ENCODE assay signal across 8 cellular contexts in the genomic region with DNA sequence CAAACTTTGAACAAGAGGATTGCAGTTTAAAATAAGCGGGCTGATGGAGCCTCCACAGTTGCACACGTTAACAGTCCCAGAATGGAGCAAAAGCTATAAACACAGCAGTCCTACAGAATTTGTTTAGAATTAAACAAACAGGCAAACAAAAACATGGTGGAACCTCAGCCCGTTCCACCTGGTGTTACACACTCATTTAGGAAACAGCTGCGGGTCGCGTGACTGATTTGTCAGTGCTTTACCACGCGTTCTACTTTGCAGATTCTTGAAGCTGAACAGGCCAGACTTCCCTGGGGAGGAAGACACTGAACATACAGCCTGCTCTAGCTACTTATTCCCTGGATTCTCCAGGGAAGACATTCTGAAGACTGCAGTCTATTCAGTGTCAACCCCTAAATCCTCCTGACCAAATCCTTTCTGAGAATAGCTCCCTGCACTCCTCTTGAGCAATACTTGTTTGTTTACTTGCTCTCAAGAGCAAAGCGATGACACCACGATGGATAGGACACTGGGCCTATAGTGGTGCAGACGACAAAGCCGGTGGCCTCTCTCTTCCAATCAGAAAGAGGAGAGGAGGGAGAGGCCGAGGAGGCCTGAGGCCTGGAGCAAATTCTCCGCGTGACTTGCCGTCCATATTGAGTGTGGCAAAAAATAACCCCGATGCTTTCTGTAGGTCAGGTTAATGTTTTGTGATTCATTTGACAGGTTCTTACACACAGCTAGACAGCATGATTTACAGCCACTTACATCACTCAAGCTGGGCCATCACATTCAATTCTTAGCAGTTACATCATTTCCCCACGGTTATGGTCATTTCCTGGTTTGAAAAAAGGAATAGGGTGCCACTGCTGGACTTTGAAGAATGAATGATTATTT. TPM values are rescaled to one million over a fixed set of nuclear protein-coding genes. Genes with fewer than 3 reads are reported as not detected.
DNase-seq lines count a peak whose midpoint lies in the region; ATAC-seq and TF ChIP-seq lines count a peak whose summit lies in the region.

No MANE protein-coding gene starts in this region.

- no peak overlapping the region for H3K4me3 ChIP-seq in astrocyte of the spinal cord (ENCODE audit: low read depth, low read length)

- ATAC-seq in GM18519 (IDR thresholded peaks at IDR 0.05; ENCODE audit: low FRiP score, unreplicated experiment) (peak; percentile 37), HG03045 (IDR thresholded peaks at IDR 0.05; ENCODE audit: unreplicated experiment) (peak; percentile 45)

- in situ Hi-C loops in astrocyte of the spinal cord (cut with HindIII; ENCODE audit: low sequenced_read_pairs) = no loop called here

- no peak for TF ChIP-seq CTCF in astrocyte of the spinal cord (IDR thresholded peaks at IDR 0.05; ENCODE audit: low read depth, low read length)

- DNase-seq in NCI-H2081 (lab: John Stamatoyannopoulos, UW) = peak; percentile 88 to 93
- DNase-seq in T1000 (lab: John Stamatoyannopoulos, UW) = peak; percentile 88
- DNase-seq in astrocyte of the spinal cord (ENCODE audit: low read depth, low spot score) = peak; percentile 98
- DNase-seq in hippocampal formation (lab: John Stamatoyannopoulos, UW) = peak; percentile 94 to 99
- DNase-seq in renal cortical epithelial cell (ENCODE audit: low read depth) = peak; percentile 100
- no peak for DNase-seq in cortex of kidney (lab: John Stamatoyannopoulos, UW)

RNA-seq across cellular contexts. Expression of gene MAP1LC3B, which starts 4.0 kb away (rescaled TPM):
- total RNA-seq in renal cortical epithelial cell = 25.7 and 76.1 TPM in 2 replicates

RNA-seq across cellular contexts. Expression of gene FBXO31, which starts 4.6 kb away (rescaled TPM):
- total RNA-seq in renal cortical epithelial cell = 26.3 and 26.7 TPM in 2 replicates
